ENCODE assay signal across 12 cellular contexts in genomic region chr11:67645521-67646457, GRCh38. TPM values are rescaled to one million over a fixed set of nuclear protein-coding genes. Genes with fewer than 3 reads are reported as not detected.
DNase-seq lines count a peak whose midpoint lies in the region; ATAC-seq, FAIRE-seq and TF ChIP-seq lines count a peak whose summit lies in the region.
"Had no signal": no experiment of that assay in that cellular context is flagged by ENCODE, and none has a peak within 500 bp of the region (broad histone marks: within the 10 kb centered on the region; RNA-seq: fewer than 3 reads in every experiment).

No MANE protein-coding gene starts in this region.

- peak overlapping the region in 6 of 8 donors; percentile 31 to 91 (median 66) for H3K27ac Mint-ChIP-seq in CD8-positive, alpha-beta memory T cell

- no peak for ATAC-seq in mucosa of descending colon
- ATAC-seq in HG02938 (IDR thresholded peaks at IDR 0.05; ENCODE audit: unreplicated experiment), result no peak
- ATAC-seq in GM18498 (IDR thresholded peaks at IDR 0.05; ENCODE audit: unreplicated experiment), result no peak
- ATAC-seq: upper lobe of right lung had no signal

- H3K9me3 ChIP-seq in CD8-positive, alpha-beta memory T cell (ENCODE audit: low read length), result no peaks in the 10 kb centered on the region
- H3K9me3 ChIP-seq in WERI-Rb-1 (ENCODE audit: severe bottlenecking), result peaks cover 3% of the 10 kb centered on the region
- no peaks in the 10 kb centered on the region for H3K9me3 ChIP-seq in mucosa of descending colon
- H3K9me3 ChIP-seq: upper lobe of right lung had no signal

- TF ChIP-seq CTCF in WERI-Rb-1 (IDR thresholded peaks at IDR 0.05; ENCODE audit: low read depth, low read length) (peak; percentile 47), mucosa of descending colon (IDR thresholded peaks at IDR 0.05) (no peak)

- intact Hi-C loops in mucosa of descending colon (cut with DNase I, micrococcal nuclease), result no loop called here

- FAIRE-seq in GM18507 (lab: Jason Lieb, UNC), result peak; percentile 46
- FAIRE-seq: D721Med had no signal

- H3K4me1 Mint-ChIP-seq in CD8-positive, alpha-beta memory T cell, result peaks cover 37 to 53% (median 43%) of the 10 kb centered on the region in 3 donors

- H3K27me3 Mint-ChIP-seq in CD8-positive, alpha-beta memory T cell, result no peaks in the 10 kb centered on the region

- H3K4me3 Mint-ChIP-seq in CD8-positive, alpha-beta memory T cell, result peak overlapping the region in 4 of 7 donors; percentile 36 to 77 (median 54)

- H3K27ac ChIP-seq in CD8-positive, alpha-beta memory T cell (ENCODE audit: low read depth, low read length), result no peak overlapping the region
- no peak overlapping the region for H3K27ac ChIP-seq in WERI-Rb-1
- H3K27ac ChIP-seq: upper lobe of right lung had no signal

- H3K4me3 ChIP-seq in CD8-positive, alpha-beta memory T cell (ENCODE audit: low read length), result peak overlapping the region; percentile 26
- H3K4me3 ChIP-seq in WERI-Rb-1 (ENCODE audit: low read depth, low read length) (no peak overlapping the region), mucosa of descending colon (no peak overlapping the region)
- H3K4me3 ChIP-seq: upper lobe of right lung had no signal

- no peaks in the 10 kb centered on the region for H3K36me3 ChIP-seq in CD8-positive, alpha-beta memory T cell (ENCODE audit: insufficient read depth, low read length)
- H3K36me3 ChIP-seq in WERI-Rb-1, result no peaks in the 10 kb centered on the region
- H3K36me3 ChIP-seq in mucosa of descending colon (ENCODE audit: low read depth), result no peaks in the 10 kb centered on the region
- H3K36me3 ChIP-seq: upper lobe of right lung had no signal

- H3K27me3 ChIP-seq in CD8-positive, alpha-beta memory T cell (ENCODE audit: insufficient read depth, low read length, poor library complexity, severe bottlenecking), result no peaks in the 10 kb centered on the region
- H3K27me3 ChIP-seq in WERI-Rb-1 (ENCODE audit: insufficient read depth, low read depth, severe bottlenecking), result no peaks in the 10 kb centered on the region

- peaks cover 0 to 4% (median 0%) of the 10 kb centered on the region in 3 donors for H3K36me3 Mint-ChIP-seq in CD8-positive, alpha-beta memory T cell

- peak in 1 of 5 donors; percentile 45 for DNase-seq in CD8-positive, alpha-beta memory T cell
- DNase-seq in GM18507 (ENCODE audit: extremely low spot score, insufficient read length, low read depth), result no peak
- peak; percentile 37 for DNase-seq in WERI-Rb-1
- DNase-seq in mucosa of descending colon, result peak in 2 of 3 donors; percentile 27 to 54
- no peak for DNase-seq in amygdala (lab: John Stamatoyannopoulos, UW)
- DNase-seq in activated CD4-positive, CD25-positive, alpha-beta regulatory T cell (lab: John Stamatoyannopoulos, UW), result no peak
- DNase-seq: effector CD8-positive, alpha-beta T cell; NCI-H2171 treated with DMSO at 0.1 percent for 48 hours; upper lobe of right lung had no signal

- H3K9me3 Mint-ChIP-seq in CD8-positive, alpha-beta memory T cell, result no peaks in the 10 kb centered on the region

- CTCF ChIA-PET in CD8-positive, alpha-beta memory T cell (lab: Charles Lee), result interaction anchor here (1.0 to 9.3 kb wide), 6 partner anchors 8 to 68 kb away, joined by 3 to 80 read pairs (median 3); partner anchors contain the start of gene NUDT8

- H3K4me1 ChIP-seq in CD8-positive, alpha-beta memory T cell (ENCODE audit: insufficient read depth, low read length), result peaks cover 44% of the 10 kb centered on the region
- peaks cover 14% of the 10 kb centered on the region for H3K4me1 ChIP-seq in mucosa of descending colon (ENCODE audit: low read depth)
- H3K4me1 ChIP-seq: upper lobe of right lung had no signal

- POLR2A ChIA-PET in CD8-positive, alpha-beta memory T cell (lab: Charles Lee), result interaction anchor here (1.2 kb wide), 1 partner anchor 17 kb away, joined by 3 read pairs; no protein-coding TSS in a partner anchor

RNA-seq across cellular contexts. Expression of gene ACY3, which starts 4.7 kb away (rescaled TPM):
- under 1 TPM; 0.49 to 0.55 TPM for total RNA-seq in CD8-positive, alpha-beta memory T cell
- 0.38 TPM for polyA plus RNA-seq in CD8-positive, alpha-beta memory T cell
- 10 to 100 TPM in 2 of 3 donors, 1 to 10 TPM in 1; 3.3 to 14.6 (median 14.1) TPM for total RNA-seq in mucosa of descending colon

RNA-seq across cellular contexts. Expression of gene TBX10, which starts 6.2 kb away (rescaled TPM):
- not detected for total RNA-seq in CD8-positive, alpha-beta memory T cell
- polyA plus RNA-seq in CD8-positive, alpha-beta memory T cell, result not detected
- 10 to 100 TPM in 1 of 3 donors, 1 to 10 TPM in 2; 3.7 to 19.1 (median 9.6) TPM for total RNA-seq in mucosa of descending colon
- total RNA-seq: upper lobe of right lung had no signal

RNA-seq across cellular contexts. Expression of gene NUDT8, which starts 16.1 kb away (rescaled TPM):
- total RNA-seq in CD8-positive, alpha-beta memory T cell, result 10 to 100 TPM; 26.2 to 27.9 TPM
- polyA plus RNA-seq in CD8-positive, alpha-beta memory T cell, result 3.5 TPM
- 10 to 100 TPM; 17.3 to 34.6 (median 23.1) TPM for total RNA-seq in mucosa of descending colon

RNA-seq across cellular contexts. Expression of gene ALDH3B2, which starts 28.6 kb away (rescaled TPM):
- not detected for total RNA-seq in CD8-positive, alpha-beta memory T cell
- not detected for polyA plus RNA-seq in CD8-positive, alpha-beta memory T cell
- under 1 TPM in 2 of 3 donors, not detected in 1; 0.29 to 0.48 TPM for total RNA-seq in mucosa of descending colon

RNA-seq across cellular contexts. Expression of gene NDUFV1, which starts 39.1 kb away (rescaled TPM):
- total RNA-seq in CD8-positive, alpha-beta memory T cell, result 100 to 1,000 TPM; 321 to 326 TPM
- polyA plus RNA-seq in CD8-positive, alpha-beta memory T cell, result 140 TPM
- 100 to 1,000 TPM; 248 to 349 (median 311) TPM for total RNA-seq in mucosa of descending colon

Comparison
In these comparisons a context has a peak if more than half of its experiments do, and no peak if none do; other contexts are left out.
1. DNase-seq: peak in WERI-Rb-1 (single experiment) and mucosa of descending colon (2 of 3); none in GM18507 (single experiment), amygdala (0 of 56) and activated CD4-positive, CD25-positive, alpha-beta regulatory T cell (0 of 4).
2. RNA of gene TBX10, which starts 6.2 kb away (total RNA-seq): 3.7 to 19.1 TPM in mucosa of descending colon; not detected in CD8-positive, alpha-beta memory T cell; every median in the first group is over 4 times any median in the second.